Comparison of ENCODE assay signal across 7 cellular contexts in the genomic region with DNA sequence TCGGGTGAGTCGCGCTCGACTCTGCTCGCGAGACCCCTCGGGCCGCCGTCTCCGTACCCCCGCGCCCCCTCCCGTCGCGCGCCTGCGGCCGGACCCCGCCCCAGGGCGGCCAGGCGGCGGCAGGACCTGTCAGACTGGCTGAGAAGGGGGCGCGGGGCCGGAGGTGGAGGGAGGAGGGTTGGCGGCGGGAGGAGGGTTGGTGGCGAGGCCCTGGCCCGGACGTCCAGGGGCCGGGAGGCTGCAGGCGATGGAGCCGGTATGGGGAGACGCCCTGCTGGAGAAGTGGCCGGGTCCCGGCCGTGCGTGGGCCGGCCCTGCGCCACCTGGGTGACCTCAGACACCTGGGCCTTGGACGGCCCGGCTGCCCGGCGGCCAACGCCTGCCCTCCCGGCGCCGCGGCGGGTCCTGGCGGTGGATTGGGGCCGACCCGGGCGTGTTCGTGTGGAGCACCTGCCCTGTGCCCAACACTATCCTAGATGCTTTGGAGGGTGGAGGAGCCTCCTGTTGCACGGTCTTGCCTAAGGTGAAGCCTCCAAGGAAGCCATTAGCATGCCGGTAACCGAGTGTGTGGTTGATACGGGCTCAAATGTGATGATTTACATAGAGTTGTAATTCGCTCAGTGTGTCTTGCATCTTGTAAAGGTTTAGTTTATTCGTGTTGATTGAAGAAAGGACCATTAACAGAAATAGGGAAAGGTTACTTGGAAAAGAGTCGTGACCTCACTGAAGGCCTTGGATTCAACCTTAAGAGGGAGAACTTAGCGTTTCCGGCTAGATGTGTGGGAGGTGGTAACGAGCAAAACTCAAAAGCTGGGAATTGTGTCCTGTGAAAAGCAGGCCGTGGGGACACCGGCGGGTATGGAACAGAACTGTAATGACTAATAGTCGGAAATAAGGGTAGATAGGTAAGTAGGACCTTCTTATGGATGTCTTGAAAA. TPM values are rescaled to one million over a fixed set of nuclear protein-coding genes. Genes with fewer than 3 reads are reported as not detected.
A peak's percentile ranks its signal among the peaks of the same experiment; 100 is the strongest.
DNase-seq lines count a peak whose midpoint lies in the region; ATAC-seq and TF ChIP-seq lines count a peak whose summit lies in the region.

No MANE protein-coding gene starts in this region.

- TF ChIP-seq CTCF in breast epithelium (IDR thresholded peaks at IDR 0.05), result peak in 1 of 3 donors; percentile 7

- peak in 1 of 2 experiments; percentile 55 for DNase-seq in SJSA1 (ENCODE audit: low read depth in 1 of 2, low spot score in 2 of 2)
- peak in 1 of 2 donors; percentile 54 for DNase-seq in breast epithelium (ENCODE audit: low spot score in 2 of 2)
- DNase-seq in stimulated activated naive CD4-positive, alpha-beta T cell (lab: John Stamatoyannopoulos, UW), result peak in 5 of 6 experiments; percentile 21 to 47 (median 37)
- DNase-seq in GM03348 (ENCODE audit: low spot score), result no peak

- intact Hi-C loops in breast epithelium (cut with DNase I; ENCODE audit: low total_unique reads), result loop anchor here (10.0 kb wide), 1 partner anchor 332 kb away; no protein-coding TSS in a partner anchor

- H3K27ac ChIP-seq in SJSA1 (peak overlapping the region; percentile 100), breast epithelium (peak overlapping the region; percentile 97 to 98), layer of hippocampus (ENCODE audit: low read depth, low read length) (peak overlapping the region; percentile 99)

- H3K36me3 ChIP-seq in SJSA1, result peaks cover 88% of the 10 kb centered on the region
- H3K36me3 ChIP-seq in breast epithelium, result no peaks in the 10 kb centered on the region

- ATAC-seq in GM19023 (IDR thresholded peaks at IDR 0.05; ENCODE audit: unreplicated experiment) (peak; percentile 52), HG02973 (IDR thresholded peaks at IDR 0.05; ENCODE audit: unreplicated experiment) (peak; percentile 33)

- peak overlapping the region; percentile 91 for H3K4me3 ChIP-seq in SJSA1
- peak overlapping the region; percentile 85 to 98 (median 96) for H3K4me3 ChIP-seq in breast epithelium

- H3K4me1 ChIP-seq in SJSA1 (replicated peaks) (peaks cover 61% of the 10 kb centered on the region), breast epithelium (peaks cover 0 to 8% of the 10 kb centered on the region in 2 donors)

- no peak for TF ChIP-seq POLR2A in breast epithelium (IDR thresholded peaks at IDR 0.05)

- H3K27me3 ChIP-seq in SJSA1 (replicated peaks), result no peaks in the 10 kb centered on the region
- H3K27me3 ChIP-seq in breast epithelium, result no peaks in the 10 kb centered on the region
- no peaks in the 10 kb centered on the region for H3K27me3 ChIP-seq in layer of hippocampus (ENCODE audit: control insufficient read depth, insufficient read depth, low read length)

- no peaks in the 10 kb centered on the region for H3K9me3 ChIP-seq in SJSA1 (replicated peaks)
- H3K9me3 ChIP-seq in breast epithelium, result no peaks in the 10 kb centered on the region

RNA-seq across cellular contexts. Expression of a gene that starts 0.6 kb away (rescaled TPM):
- total RNA-seq in SJSA1 (2014; rRNA removed; shearing (Covaris generic)), result 561 and 830 TPM in 2 replicates
- total RNA-seq in breast epithelium, result 100 to 1,000 TPM; 305 to 371 (median 335) TPM

RNA-seq across cellular contexts. Expression of a gene that starts 14.9 kb away (rescaled TPM):
- 1,425 and 1,642 TPM in 2 replicates for total RNA-seq in SJSA1 (2014; rRNA removed; shearing (Covaris generic))
- total RNA-seq in breast epithelium, result 100 to 1,000 TPM; 403 to 495 (median 444) TPM

RNA-seq across cellular contexts. Expression of a gene that starts 42.7 kb away (rescaled TPM):
- not detected in 2 replicates for total RNA-seq in SJSA1 (2014; rRNA removed; shearing (Covaris generic))
- total RNA-seq in breast epithelium, result 1 to 10 TPM; 3.1 to 6.9 (median 5.9) TPM
